In genomic region chr14:34778744-34779143, GRCh38 we compare ENCODE assay signal across 24 cellular contexts.
DNase-seq lines count a peak whose midpoint lies in the region; ATAC-seq, FAIRE-seq and TF ChIP-seq lines count a peak whose summit lies in the region.
"Had no signal": no experiment of that assay in that cellular context is flagged by ENCODE, and none has a peak within 500 bp of the region (broad histone marks: within the 10 kb centered on the region; RNA-seq: fewer than 3 reads in every experiment).

No MANE protein-coding gene starts in this region.

- no peak for DNase-seq in HepG2 (ENCODE audit: low spot score)
- DNase-seq in right lobe of liver, result no peak
- no peak for DNase-seq in WTC11 (ENCODE audit: low spot score)
- no peak for DNase-seq in omental fat pad (ENCODE audit: low spot score)
- no peak for DNase-seq in CD8-positive, alpha-beta T cell
- DNase-seq: AML-193; CD4-positive, alpha-beta T cell; CD8-positive, alpha-beta memory T cell; COR-L47; DMS 273 treated with DMSO at 0.1 percent for 48 hours; DMS153; DMS53; DMS79; DND-41; EL; GDM1 had no signal

- no peaks in the 10 kb centered on the region for H3K27me3 Mint-ChIP-seq in WTC11 (ENCODE audit: low read depth)
- H3K27me3 Mint-ChIP-seq in CD8-positive, alpha-beta T cell (ENCODE audit: low read depth), result no peaks in the 10 kb centered on the region
- H3K27me3 Mint-ChIP-seq: B cell; CD4-positive, alpha-beta T cell; CD8-positive, alpha-beta memory T cell had no signal

- in situ Hi-C loops in HepG2 (cut with HindIII; ENCODE audit: extremely low pct_ligation_motif_present, low pct_unique_long_range_greater_than_20kb), result no loop called here

- peaks cover 9 to 21% of the 10 kb centered on the region in 2 experiments for H3K36me3 ChIP-seq in HepG2 (replicated peaks in 1 of 2; ENCODE audit: control insufficient read depth in 1 of 2, insufficient read depth in 2 of 2, low read length in 2 of 2)
- peaks cover 0 to 18% (median 2%) of the 10 kb centered on the region in 4 donors for H3K36me3 ChIP-seq in right lobe of liver
- H3K36me3 ChIP-seq in CD8-positive, alpha-beta T cell (ENCODE audit: insufficient read depth, low read length), result peaks cover 22% of the 10 kb centered on the region

- ATAC-seq in HepG2, result no peak
- no peak for ATAC-seq in right lobe of liver
- ATAC-seq in WTC11, result no peak
- ATAC-seq in omental fat pad (ENCODE audit: low FRiP score), result no peak
- ATAC-seq in CD8-positive, alpha-beta T cell, result no peak
- ATAC-seq: A549, GM12878 had no signal

- H4K20me1 ChIP-seq in HepG2 (ENCODE audit: insufficient read depth, low read length), result no peaks in the 10 kb centered on the region

- no TSS peak for BruUV-seq in HepG2 (replicated peaks; lab: Mats Ljungman, UMichigan)

- H3K9me3 Mint-ChIP-seq in WTC11, result no peaks in the 10 kb centered on the region
- H3K9me3 Mint-ChIP-seq in CD8-positive, alpha-beta T cell, result no peaks in the 10 kb centered on the region
- H3K9me3 Mint-ChIP-seq: CD4-positive, alpha-beta T cell; CD8-positive, alpha-beta memory T cell had no signal

- no peaks in the 10 kb centered on the region for H3K79me2 ChIP-seq in HepG2 (ENCODE audit: insufficient read depth, low read length)

- no peaks in the 10 kb centered on the region for H3K4me1 Mint-ChIP-seq in WTC11
- H3K4me1 Mint-ChIP-seq in CD8-positive, alpha-beta T cell (ENCODE audit: low read depth), result no peaks in the 10 kb centered on the region
- H3K4me1 Mint-ChIP-seq: B cell had no signal

- WGBS in HepG2 (ENCODE audit: low lambda C conversion rate), result 98% methylated on average over 3 of the region's 3 CpGs
- 77% methylated on average over 3 of the region's 3 CpGs for WGBS in right lobe of liver (ENCODE audit: insufficient coverage, low coverage, low lambda C conversion rate, missing lambda C conversion rate)

- TF ChIP-seq POLR2A in HepG2 (IDR thresholded peaks at IDR 0.05; ENCODE audit: insufficient read depth in 1 of 2, low read depth in 2 of 2, low read length in 2 of 2), result no peak
- TF ChIP-seq POLR2A in right lobe of liver (IDR thresholded peaks at IDR 0.05), result no peak

- POLR2A ChIA-PET in HepG2 (lab: Yijun Ruan, JAX), result no interaction called here
- POLR2A ChIA-PET in WTC11 (lab: Charles Lee), result no interaction called here
- POLR2A ChIA-PET in CD8-positive, alpha-beta T cell (lab: Charles Lee), result no interaction called here

- H3K27ac ChIP-seq in HepG2 (ENCODE audit: extremely low read length, insufficient read depth, low read length), result no peak overlapping the region
- H3K27ac ChIP-seq in right lobe of liver, result no peak overlapping the region
- no peak overlapping the region for H3K27ac ChIP-seq in CD8-positive, alpha-beta T cell (ENCODE audit: low read depth, low read length)
- H3K27ac ChIP-seq: 22Rv1; A549; BLaER1 treated with 17β-estradiol and CSF1 and Interleukin-3, amounts not matched to agents 10 nM and 100 nM; C4-2B had no signal

- H3K9me3 ChIP-seq in HepG2 (ENCODE audit: low read length) (no peaks in the 10 kb centered on the region), right lobe of liver (no peaks in the 10 kb centered on the region)
- H3K9me3 ChIP-seq in CD8-positive, alpha-beta T cell (ENCODE audit: low read length), result no peaks in the 10 kb centered on the region
- H3K9me3 ChIP-seq: A549; BLaER1 treated with 17β-estradiol and CSF1 and Interleukin-3, amounts not matched to agents 10 nM and 100 nM had no signal

- no peak overlapping the region for H3K27ac Mint-ChIP-seq in WTC11
- H3K27ac Mint-ChIP-seq in CD8-positive, alpha-beta T cell, result no peak overlapping the region
- H3K27ac Mint-ChIP-seq: B cell; CD4-positive, alpha-beta T cell had no signal

- FAIRE-seq in HepG2 (lab: Jason Lieb, UNC), result no peak
- FAIRE-seq: A549, GM12878, GM12892, GM18507 had no signal

- H3K27me3 ChIP-seq in HepG2 (ENCODE audit: control insufficient read depth in 1 of 2, insufficient read depth in 2 of 2, low read length in 2 of 2) (no peaks in the 10 kb centered on the region), right lobe of liver (no peaks in the 10 kb centered on the region)
- H3K27me3 ChIP-seq in CD8-positive, alpha-beta T cell (ENCODE audit: insufficient read depth, low read length), result no peaks in the 10 kb centered on the region
- H3K27me3 ChIP-seq: BLaER1 treated with 17β-estradiol and CSF1 and Interleukin-3, amounts not matched to agents 10 nM and 100 nM had no signal

- no peak overlapping the region for H2AFZ ChIP-seq in HepG2 (ENCODE audit: low read length)

- H3K9ac ChIP-seq in HepG2 (ENCODE audit: insufficient read depth, low read depth, low read length), result no peak overlapping the region
- H3K9ac ChIP-seq: BLaER1 treated with 17β-estradiol and CSF1 and Interleukin-3, amounts not matched to agents 10 nM and 100 nM had no signal

- TF ChIP-seq CTCF in HepG2 (CRISPR knock-in tag; IDR thresholded peaks at IDR 0.05), result no peak
- TF ChIP-seq CTCF in right lobe of liver (IDR thresholded peaks at IDR 0.05), result no peak
- no peak for TF ChIP-seq CTCF in WTC11 (IDR thresholded peaks at IDR 0.05)
- TF ChIP-seq CTCF in omental fat pad (IDR thresholded peaks at IDR 0.05), result no peak
- TF ChIP-seq CTCF in CD8-positive, alpha-beta T cell (IDR thresholded peaks at IDR 0.05), result no peak

- no peak overlapping the region for H3K4me3 Mint-ChIP-seq in WTC11
- no peak overlapping the region for H3K4me3 Mint-ChIP-seq in CD8-positive, alpha-beta T cell
- H3K4me3 Mint-ChIP-seq: B cell; CD4-positive, alpha-beta T cell; CD8-positive, alpha-beta memory T cell had no signal

- H3K4me3 ChIP-seq in HepG2 (replicated peaks in 1 of 3; ENCODE audit: insufficient read depth in 1 of 3, low read depth in 2 of 3, low read length in 3 of 3) (no peak overlapping the region), right lobe of liver (no peak overlapping the region)
- H3K4me3 ChIP-seq in CD8-positive, alpha-beta T cell (ENCODE audit: low read depth, low read length), result no peak overlapping the region
- H3K4me3 ChIP-seq: A549; BLaER1 treated with 17β-estradiol and CSF1 and Interleukin-3, amounts not matched to agents 10 nM and 100 nM; GM12878 had no signal

- TF ChIP-seq RAD21 in HepG2 (CRISPR knock-in tag; IDR thresholded peaks at IDR 0.05), result no peak

- H3K4me1 ChIP-seq in HepG2 (ENCODE audit: insufficient read depth, low read length) (peaks cover 7% of the 10 kb centered on the region; the same call in 1 of the 2 replicates), right lobe of liver (peaks cover 0 to 11% (median 0%) of the 10 kb centered on the region in 4 donors)
- no peaks in the 10 kb centered on the region for H3K4me1 ChIP-seq in CD8-positive, alpha-beta T cell (ENCODE audit: insufficient read depth, low read length)
- H3K4me1 ChIP-seq: A549 had no signal

- intact Hi-C loops in HepG2 (cut with micrococcal nuclease; ENCODE audit: unreplicated experiment), result no loop called here
- intact Hi-C loops in right lobe of liver (cut with DNase I), result no loop called here
- intact Hi-C loops in CD8-positive, alpha-beta T cell (cut with DNase I, micrococcal nuclease), result no loop called here

- TF ChIP-seq EP300 in HepG2 (IDR thresholded peaks at IDR 0.05; ENCODE audit: low read depth in 2 of 2, low read length in 2 of 2), result no peak
- no peak for TF ChIP-seq EP300 in HepG2 (CRISPR knock-in tag; IDR thresholded peaks at IDR 0.05; ENCODE audit: borderline replicate concordance)

- no peak overlapping the region for H3K4me2 ChIP-seq in HepG2 (ENCODE audit: low read depth, low read length)
- H3K4me2 ChIP-seq: A549; BLaER1 treated with 17β-estradiol and CSF1 and Interleukin-3, amounts not matched to agents 10 nM and 100 nM had no signal

- CTCF ChIA-PET in HepG2 (lab: Yijun Ruan, JAX; ENCODE audit: low intra/inter-chr PET ratio, low total read pairs) (no interaction called here), WTC11 (lab: Charles Lee) (interaction anchor here (1.1 kb wide), 1 partner anchor 56 kb away, joined by 3 read pairs; no protein-coding TSS in a partner anchor)
- CTCF ChIA-PET in CD8-positive, alpha-beta T cell (lab: Charles Lee), result interaction anchor here (0.7 to 1.4 kb wide), 2 partner anchors 20 to 96 kb away, joined by 3 to 4 read pairs; no protein-coding TSS in a partner anchor

- peaks cover 37% of the 10 kb centered on the region for H3K36me3 Mint-ChIP-seq in WTC11
- H3K36me3 Mint-ChIP-seq in CD8-positive, alpha-beta T cell, result peaks cover 71% of the 10 kb centered on the region

TF ChIP-seq in HepG2, 621 proteins besides CTCF, POLR2A, EP300 and RAD21:
- TF ChIP-seq ZNF121 (CRISPR knock-in tag; IDR thresholded peaks at IDR 0.05) (peak; percentile 93), DMTF1 (CRISPR knock-in tag; IDR thresholded peaks at IDR 0.05) (no peak)

TF ChIP-seq in WTC11, 78 proteins besides CTCF, POLR2A, EP300 and RAD21:
- peak; percentile 83; the same call in 1 of the 2 replicates for TF ChIP-seq ZNF121 (CRISPR knock-in tag; IDR thresholded peaks at IDR 0.05)
- TF ChIP-seq, protein P1, sequence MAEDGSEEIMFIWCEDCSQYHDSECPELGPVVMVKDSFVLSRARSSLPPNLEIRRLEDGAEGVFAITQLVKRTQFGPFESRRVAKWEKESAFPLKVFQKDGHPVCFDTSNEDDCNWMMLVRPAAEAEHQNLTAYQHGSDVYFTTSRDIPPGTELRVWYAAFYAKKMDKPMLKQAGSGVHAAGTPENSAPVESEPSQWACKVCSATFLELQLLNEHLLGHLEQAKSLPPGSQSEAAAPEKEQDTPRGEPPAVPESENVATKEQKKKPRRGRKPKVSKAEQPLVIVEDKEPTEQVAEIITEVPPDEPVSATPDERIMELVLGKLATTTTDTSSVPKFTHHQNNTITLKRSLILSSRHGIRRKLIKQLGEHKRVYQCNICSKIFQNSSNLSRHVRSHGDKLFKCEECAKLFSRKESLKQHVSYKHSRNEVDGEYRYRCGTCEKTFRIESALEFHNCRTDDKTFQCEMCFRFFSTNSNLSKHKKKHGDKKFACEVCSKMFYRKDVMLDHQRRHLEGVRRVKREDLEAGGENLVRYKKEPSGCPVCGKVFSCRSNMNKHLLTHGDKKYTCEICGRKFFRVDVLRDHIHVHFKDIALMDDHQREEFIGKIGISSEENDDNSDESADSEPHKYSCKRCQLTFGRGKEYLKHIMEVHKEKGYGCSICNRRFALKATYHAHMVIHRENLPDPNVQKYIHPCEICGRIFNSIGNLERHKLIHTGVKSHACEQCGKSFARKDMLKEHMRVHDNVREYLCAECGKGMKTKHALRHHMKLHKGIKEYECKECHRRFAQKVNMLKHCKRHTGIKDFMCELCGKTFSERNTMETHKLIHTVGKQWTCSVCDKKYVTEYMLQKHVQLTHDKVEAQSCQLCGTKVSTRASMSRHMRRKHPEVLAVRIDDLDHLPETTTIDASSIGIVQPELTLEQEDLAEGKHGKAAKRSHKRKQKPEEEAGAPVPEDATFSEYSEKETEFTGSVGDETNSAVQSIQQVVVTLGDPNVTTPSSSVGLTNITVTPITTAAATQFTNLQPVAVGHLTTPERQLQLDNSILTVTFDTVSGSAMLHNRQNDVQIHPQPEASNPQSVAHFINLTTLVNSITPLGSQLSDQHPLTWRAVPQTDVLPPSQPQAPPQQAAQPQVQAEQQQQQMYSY (CRISPR knock-in tag; IDR thresholded peaks at IDR 0.05), result no peak

Comparison
In these comparisons a context has a peak if more than half of its experiments do, and no peak if none do; other contexts are left out.
1. Of the 50 proteins assayed by ChIP-seq in both HepG2 and WTC11: peak only in HepG2: none; only in WTC11: none; in both: ZNF121; in neither: 49.